16 cellular contexts compared by ENCODE assay signal in the genomic region with DNA sequence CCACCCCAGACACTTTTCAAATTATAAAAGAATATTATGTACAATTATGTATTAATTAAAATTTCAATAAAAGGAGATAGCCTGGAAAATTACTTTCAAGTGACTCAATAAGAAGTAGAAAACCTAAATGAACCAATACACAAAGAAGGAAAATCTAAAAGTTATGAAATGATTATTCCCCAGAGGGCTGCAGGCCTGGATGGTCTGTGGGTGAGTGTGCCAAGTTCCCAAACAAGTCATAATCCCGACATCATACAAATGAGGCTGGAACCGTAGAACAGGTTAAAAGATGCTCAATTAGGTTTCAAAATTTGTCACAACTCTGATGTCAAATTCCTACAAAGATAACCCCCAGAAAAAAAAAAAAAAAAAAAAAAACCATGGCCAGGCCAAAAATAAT. TPM values are rescaled to one million over a fixed set of nuclear protein-coding genes. Genes with fewer than 3 reads are reported as not detected.
"Had no signal": no experiment of that assay in that cellular context is flagged by ENCODE, and none has a peak within 500 bp of the region (broad histone marks: within the 10 kb centered on the region; RNA-seq: fewer than 3 reads in every experiment).

No MANE protein-coding gene starts in this region.

- H3K4me1 ChIP-seq: esophagus squamous epithelium, tibial nerve, uterus had no signal

- H3K27me3 ChIP-seq: ovary, tibial nerve, uterus had no signal

- DNase-seq: activated naive CD4-positive, alpha-beta T cell treated with anti-CD3 and anti-CD28 coated beads, Interleukin-2, amount 50 U/mL, for 16 hours; effector CD4-positive, alpha-beta T cell; esophagus squamous epithelium; hippocampal formation; mesendoderm; nephron progenitor cell; SK-N-SH; T-helper 9 cell had no signal

- H3K9me2 ChIP-seq: SK-N-SH had no signal

- H3K9me3 ChIP-seq: ovary, SK-N-SH, uterus had no signal

- H3K4me2 ChIP-seq: SK-N-SH had no signal

- ATAC-seq: stimulated activated effector memory CD8-positive, alpha-beta T cell treated with anti-CD3 and anti-CD28 coated beads, Interleukin-12 subunit alpha, Interleukin-12 subunit beta, amount 100 ng/mL, for 72 hours had no signal

- H3K9ac ChIP-seq: SK-N-SH had no signal

- H3K27ac ChIP-seq: coronary artery, esophagus squamous epithelium, ovary, tibial nerve, uterus had no signal

- H3K27ac Mint-ChIP-seq: activated T-helper 2 cell treated with anti-CD3 and anti-CD28 coated beads, Interferon-gamma antibody, Interleukin-2, Interleukin-4, amounts not matched to agents 10 μg/mL and 5 μg/mL and 100 μg/mL, durations not matched to agents 14 hours and 24 hours and 36 hours; nephron progenitor cell; stimulated activated effector memory CD8-positive, alpha-beta T cell treated with anti-CD3 and anti-CD28 coated beads, Interleukin-12 subunit alpha, Interleukin-12 subunit beta, amount 100 ng/mL, for 72 hours had no signal

- H3K4me3 ChIP-seq: coronary artery, esophagus squamous epithelium, ovary, tibial nerve, uterus had no signal

- H3K36me3 ChIP-seq: esophagus squamous epithelium, ovary, uterus had no signal

- H3K4me3 Mint-ChIP-seq: nephron progenitor cell; stimulated activated effector memory CD8-positive, alpha-beta T cell treated with anti-CD3 and anti-CD28 coated beads, Interleukin-12 subunit alpha, Interleukin-12 subunit beta, amount 100 ng/mL, for 72 hours; T-cell had no signal

- H3K36me3 Mint-ChIP-seq: stimulated activated effector memory CD8-positive, alpha-beta T cell treated with anti-CD3 and anti-CD28 coated beads, Interleukin-12 subunit alpha, Interleukin-12 subunit beta, amount 100 ng/mL, for 72 hours had no signal

- H3K9me3 Mint-ChIP-seq: stimulated activated effector memory CD8-positive, alpha-beta T cell treated with anti-CD3 and anti-CD28 coated beads, Interleukin-12 subunit alpha, Interleukin-12 subunit beta, amount 100 ng/mL, for 72 hours had no signal

RNA-seq across cellular contexts. Expression of gene FTCD, which starts 16.2 kb away (rescaled TPM):
- total RNA-seq: esophagus squamous epithelium had no signal
- polyA plus RNA-seq: keratinocyte had no signal
